In the genomic region with DNA sequence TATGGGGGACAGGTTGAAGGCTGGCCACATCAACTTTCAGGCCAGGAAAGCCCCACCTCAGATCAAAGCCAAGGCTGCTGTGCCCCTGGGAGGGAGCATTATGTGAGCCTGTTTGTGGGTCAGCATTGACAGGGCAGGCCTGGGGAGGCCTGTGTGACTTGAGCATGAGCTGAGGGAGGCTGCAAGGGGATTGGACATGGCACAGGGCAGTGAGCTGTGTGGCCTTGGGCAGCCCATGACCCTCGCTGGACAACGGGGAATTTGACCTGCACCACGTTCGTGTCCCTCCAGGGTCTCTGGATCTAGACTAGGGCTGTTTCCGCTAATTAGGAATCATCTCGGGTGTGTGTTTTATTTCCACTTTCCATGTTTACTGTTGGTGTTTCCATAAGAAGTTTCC, we compare ENCODE assay signal across 30 cellular contexts. TPM values are rescaled to one million over a fixed set of nuclear protein-coding genes. Genes with fewer than 3 reads are reported as not detected.
DNase-seq lines count a peak whose midpoint lies in the region; ATAC-seq, FAIRE-seq and TF ChIP-seq lines count a peak whose summit lies in the region.
"Had no signal": no experiment of that assay in that cellular context is flagged by ENCODE, and none has a peak within 500 bp of the region (broad histone marks: within the 10 kb centered on the region; RNA-seq: fewer than 3 reads in every experiment).

No MANE protein-coding gene starts in this region.

- no peak overlapping the region for H3K9ac ChIP-seq in HepG2 (ENCODE audit: insufficient read depth, low read depth, low read length)
- no peak overlapping the region for H3K9ac ChIP-seq in PC-3 (ENCODE audit: low read length)
- H3K9ac ChIP-seq: KMS-11 had no signal

- no peak for FAIRE-seq in HepG2 (lab: Jason Lieb, UNC)

- H4K20me1 ChIP-seq in HepG2 (ENCODE audit: insufficient read depth, low read length): no peaks in the 10 kb centered on the region
- no peaks in the 10 kb centered on the region for H4K20me1 ChIP-seq in PC-3 (ENCODE audit: low read length)

- peaks cover 0 to 8% (median 4%) of the 10 kb centered on the region in 9 donors for H3K4me1 ChIP-seq in heart right ventricle
- peaks cover 25% of the 10 kb centered on the region for H3K4me1 ChIP-seq in HepG2 (ENCODE audit: insufficient read depth, low read length)
- peaks cover 0 to 21% (median 12%) of the 10 kb centered on the region in 6 donors for H3K4me1 ChIP-seq in spleen
- H3K4me1 ChIP-seq in PC-3 (ENCODE audit: insufficient read depth, low read length): no peaks in the 10 kb centered on the region
- H3K4me1 ChIP-seq: Caco-2, HAP-1 had no signal

- H3K27ac Mint-ChIP-seq in activated T-helper 17 cell treated with anti-CD3 and anti-CD28 coated beads, Interleukin-2, amount 50 U/mL, for 72 hours: peak overlapping the region; percentile 25
- H3K27ac Mint-ChIP-seq: CD8-positive, alpha-beta T cell; HFFc6 had no signal

- no peak for TF ChIP-seq RAD21 in HepG2 (CRISPR knock-in tag; IDR thresholded peaks at IDR 0.05)

- H3K36me3 ChIP-seq in heart right ventricle (no peaks in the 10 kb centered on the region), HepG2 (replicated peaks in 1 of 2; ENCODE audit: control insufficient read depth in 1 of 2, insufficient read depth in 2 of 2, low read length in 2 of 2) (no peaks in the 10 kb centered on the region), spleen (no peaks in the 10 kb centered on the region), PC-3 (ENCODE audit: low read depth, low read length) (no peaks in the 10 kb centered on the region)
- H3K36me3 ChIP-seq: HAP-1 had no signal

- CTCF ChIA-PET in HepG2 (lab: Yijun Ruan, JAX; ENCODE audit: low intra/inter-chr PET ratio, low total read pairs): no interaction called here
- CTCF ChIA-PET in PC-3 (lab: Charles Lee): no interaction called here

- WGBS in heart right ventricle, 2 donors: 94 to 95% methylated on average over 6 of the region's 6 CpGs
- 40% methylated on average over 1 of the region's 6 CpGs for WGBS in HepG2 (ENCODE audit: low lambda C conversion rate)
- 85 to 98% (median 91%) methylated on average over 6 of the region's 6 CpGs for WGBS in spleen, 5 donors

- no peak overlapping the region for H3K4me3 Mint-ChIP-seq in activated T-helper 17 cell treated with anti-CD3 and anti-CD28 coated beads, Interleukin-2, amount 50 U/mL, for 72 hours
- H3K4me3 Mint-ChIP-seq: CD8-positive, alpha-beta T cell; HFFc6 had no signal

- H3K9me3 Mint-ChIP-seq in activated T-helper 17 cell treated with anti-CD3 and anti-CD28 coated beads, Interleukin-2, amount 50 U/mL, for 72 hours: no peaks in the 10 kb centered on the region
- H3K9me3 Mint-ChIP-seq: CD8-positive, alpha-beta T cell; HFFc6 had no signal

- H3K27me3 Mint-ChIP-seq in activated T-helper 17 cell treated with anti-CD3 and anti-CD28 coated beads, Interleukin-2, amount 50 U/mL, for 72 hours: no peaks in the 10 kb centered on the region

- no peaks in the 10 kb centered on the region for H3K36me3 Mint-ChIP-seq in activated T-helper 17 cell treated with anti-CD3 and anti-CD28 coated beads, Interleukin-2, amount 50 U/mL, for 72 hours (ENCODE audit: low read depth)
- H3K36me3 Mint-ChIP-seq: CD8-positive, alpha-beta T cell had no signal

- H2AFZ ChIP-seq in HepG2 (ENCODE audit: low read length) (no peak overlapping the region), PC-3 (ENCODE audit: low read length) (no peak overlapping the region)
- H2AFZ ChIP-seq: PC-9 had no signal

- TF ChIP-seq EP300 in HepG2 (IDR thresholded peaks at IDR 0.05; ENCODE audit: low read depth in 2 of 2, low read length in 2 of 2) (no peak), HepG2 (CRISPR knock-in tag; IDR thresholded peaks at IDR 0.05; ENCODE audit: borderline replicate concordance) (no peak)

- TF ChIP-seq POLR2A in HepG2 (IDR thresholded peaks at IDR 0.05; ENCODE audit: insufficient read depth in 1 of 2, low read depth in 2 of 2, low read length in 2 of 2) (no peak), spleen (IDR thresholded peaks at IDR 0.05) (no peak)

- H3K79me2 ChIP-seq in HepG2 (ENCODE audit: insufficient read depth, low read length) (no peaks in the 10 kb centered on the region), PC-3 (ENCODE audit: low read length) (no peaks in the 10 kb centered on the region)

- H3K9me3 ChIP-seq in heart right ventricle (no peaks in the 10 kb centered on the region), HepG2 (ENCODE audit: low read length) (no peaks in the 10 kb centered on the region), spleen (no peaks in the 10 kb centered on the region), PC-3 (ENCODE audit: low read length) (no peaks in the 10 kb centered on the region)
- H3K9me3 ChIP-seq: Caco-2, HAP-1, SJSA1 had no signal

- no peaks in the 10 kb centered on the region for H3K27me3 ChIP-seq in heart right ventricle
- peaks cover 4 to 12% of the 10 kb centered on the region in 2 experiments; a peak in 4 of 5 replicates for H3K27me3 ChIP-seq in HepG2 (ENCODE audit: control insufficient read depth in 1 of 2, insufficient read depth in 2 of 2, low read length in 2 of 2)
- H3K27me3 ChIP-seq in spleen (replicated peaks in 1 of 7): no peaks in the 10 kb centered on the region
- no peaks in the 10 kb centered on the region for H3K27me3 ChIP-seq in PC-3 (ENCODE audit: low read length)
- H3K27me3 ChIP-seq: SJSA1 had no signal

- ATAC-seq in Right ventricle myocardium superior (ENCODE audit: poor library complexity): no peak
- ATAC-seq in heart right ventricle: no peak
- ATAC-seq in activated T-helper 17 cell treated with anti-CD3 and anti-CD28 coated beads, Interleukin-2, amount 50 U/mL, for 72 hours (replicated peaks): no peak
- ATAC-seq in HepG2: 0 out of 3 replicates have a peak, but pooled peaks have one; percentile 8
- no peak for ATAC-seq in GM19351 (IDR thresholded peaks at IDR 0.05; ENCODE audit: unreplicated experiment)
- ATAC-seq in PC-3: no peak
- ATAC-seq: CD8-positive, alpha-beta T cell; Right ventricle myocardium inferior had no signal

- in situ Hi-C loops in HepG2 (cut with HindIII; ENCODE audit: extremely low pct_ligation_motif_present, low pct_unique_long_range_greater_than_20kb): no loop called here

- POLR2A ChIA-PET in HepG2 (lab: Yijun Ruan, JAX) (interaction anchor here (1.4 kb wide), 1 partner anchor 17 kb away, joined by 7 read pairs; a partner anchor contains a TSS), PC-3 (lab: Charles Lee; ENCODE audit: unreplicated experiment) (interaction anchor here (0.6 kb wide), 1 partner anchor 55 kb away, joined by 9 read pairs; no protein-coding TSS in a partner anchor)

- H3K9me2 ChIP-seq in PC-3 (replicated peaks; ENCODE audit: low read length): no peaks in the 10 kb centered on the region

- H3K4me3 ChIP-seq in heart right ventricle (no peak overlapping the region), HepG2 (replicated peaks in 1 of 3; ENCODE audit: insufficient read depth in 1 of 3, low read depth in 2 of 3, low read length in 3 of 3) (no peak overlapping the region), spleen (no peak overlapping the region), PC-3 (ENCODE audit: low read length) (no peak overlapping the region)
- H3K4me3 ChIP-seq: HAP-1, PC-9, SJSA1 had no signal

- peaks cover 11% of the 10 kb centered on the region for H3K4me1 Mint-ChIP-seq in activated T-helper 17 cell treated with anti-CD3 and anti-CD28 coated beads, Interleukin-2, amount 50 U/mL, for 72 hours

- no peak overlapping the region for H3K4me2 ChIP-seq in HepG2 (ENCODE audit: low read depth, low read length)
- no peak overlapping the region for H3K4me2 ChIP-seq in PC-3 (ENCODE audit: low read length)
- H3K4me2 ChIP-seq: KMS-11, PC-9 had no signal

- no TSS peak for BruUV-seq in HepG2 (replicated peaks; lab: Mats Ljungman, UMichigan)
- BruUV-seq in PC-3 (replicated peaks; lab: Mats Ljungman, UMichigan): no TSS peak

- DNase-seq in Right ventricle myocardium superior (peak; percentile 31), heart right ventricle (no peak), HepG2 (ENCODE audit: low spot score) (no peak), spleen (peak; percentile 34), PC-3 (no peak), activated gamma-delta T cell (lab: John Stamatoyannopoulos, UW) (no peak)
- DNase-seq: C1 segment of cervical spinal cord; Caco-2; CD8-positive, alpha-beta T cell; DMS 273 treated with DMSO at 0.1 percent for 48 hours; DMS79; EL; GDM1; HFFc6; IMR-90; MM.1S; NCI-H2029; NCI-H446 treated with DMSO at 0.1 percent for 48 hours; NCI-H526; NCI-H82; NK-92 treated with Interleukin-12 subunit alpha and Interleukin-12 subunit beta, amount 100 ng/mL, for 24 hours; PC-9 had no signal

- H3K27ac ChIP-seq in heart right ventricle (no peak overlapping the region), HepG2 (ENCODE audit: extremely low read length, insufficient read depth, low read length) (no peak overlapping the region), spleen (no peak overlapping the region), PC-3 (ENCODE audit: low read length) (no peak overlapping the region)
- H3K27ac ChIP-seq: KMS-11, PC-9, SJSA1 had no signal

- no peaks in the 10 kb centered on the region for H3F3A ChIP-seq in PC-3 (ENCODE audit: low read length, unreplicated experiment)

- TF ChIP-seq CTCF in heart right ventricle (IDR thresholded peaks at IDR 0.05) (no peak), HepG2 (CRISPR knock-in tag; IDR thresholded peaks at IDR 0.05) (no peak), spleen (IDR thresholded peaks at IDR 0.05 in 8 of 11, conservative IDR thresholded peaks at IDR 0.05 in 3 of 11) (no peak), PC-3 (conservative IDR thresholded peaks at IDR 0.05; ENCODE audit: low read depth, low read length) (no peak)

- intact Hi-C loops in Right ventricle myocardium superior (cut with DNase I): no loop called here
- intact Hi-C loops in heart right ventricle (cut with DNase I): loop anchor here in 2 of 10 donors (5.0 to 10.0 kb wide), 2 partner anchors 129 to 132 kb away; a partner anchor contains a TSS
- intact Hi-C loops in HepG2 (cut with micrococcal nuclease; ENCODE audit: unreplicated experiment): no loop called here
- intact Hi-C loops in spleen (cut with DNase I; ENCODE audit: low total_unique reads): loop anchor here (10.0 kb wide), 1 partner anchor 62 kb away; no protein-coding TSS in a partner anchor
- intact Hi-C loops in PC-3 (cut with micrococcal nuclease): no loop called here

RNA-seq across cellular contexts. Expression of a gene that starts 17.5 kb away (rescaled TPM):
- total RNA-seq in Right ventricle myocardium superior (0.13 TPM), heart right ventricle (under 1 TPM in 7 of 10 donors, not detected in 3; 0.15 to 0.57 (median 0.25) TPM), HepG2 (2016; rRNA removed; fragmentation: Illumina TruSeq; extraction: Trizol) (0.29 TPM in 1 of 2 replicates, not detected in the other), spleen (under 1 TPM in 4 of 7 donors, not detected in 3; 0.34 to 0.95 (median 0.48) TPM), PC-3 (2014; rRNA removed) (not detected in 2 replicates)
- polyA plus RNA-seq in heart right ventricle (under 1 TPM; 0.15 to 0.77 TPM), HepG2 (2011; rRNA removed) (0.79 and 1.8 TPM in 2 replicates), spleen (under 1 TPM; 0.06 to 0.09 (median 0.09) TPM)
- not detected for total RNA-seq in activated T-helper 17 cell treated with anti-CD3 and anti-CD28 coated beads, Interleukin-2, amount 50 U/mL, for 72 hours
- total RNA-seq in HepG2 (2016; cell fraction: cytosol; rRNA removed; fragmentation: Illumina TruSeq; extraction: Trizol; ENCODE audit: low read depth): 0.20 TPM in 1 of 2 replicates, not detected in the other
- total RNA-seq in HepG2 (2016; cell fraction: insoluble cytoplasmic fraction; rRNA removed; fragmentation: Illumina TruSeq; extraction: Trizol): 0.18 and 0.50 TPM in 2 replicates
- 0.09 TPM in 1 of 2 replicates, not detected in the other for total RNA-seq in HepG2 (2016; cell fraction: membrane; rRNA removed; fragmentation: Illumina TruSeq; extraction: Trizol)
- 0.22 and 0.38 TPM in 2 replicates for total RNA-seq in HepG2 (2016; cell fraction: nucleus; rRNA removed; fragmentation: Illumina TruSeq; extraction: Trizol)
- polyA plus RNA-seq in HepG2 (2011; cell fraction: cytosol; rRNA removed): 1.6 and 1.9 TPM in 2 replicates
- 0.68 and 0.78 TPM in 2 replicates for polyA plus RNA-seq in HepG2 (2011; cell fraction: nucleus; rRNA removed)
- polyA plus RNA-seq in HepG2 (2012): 0.32 and 0.55 TPM in 2 replicates
- polyA plus RNA-seq in HepG2 (2016; cell fraction: cytosol; fragmentation: Illumina TruSeq; extraction: Trizol; ENCODE audit: low read depth): not detected in 2 replicates
- 0.14 TPM in 1 of 2 replicates, not detected in the other for polyA plus RNA-seq in HepG2 (2016; cell fraction: insoluble cytoplasmic fraction; fragmentation: Illumina TruSeq; extraction: Trizol; ENCODE audit: low read depth)
- polyA plus RNA-seq in HepG2 (2016; cell fraction: membrane; fragmentation: Illumina TruSeq; extraction: Trizol; ENCODE audit: low read depth): 0.11 TPM in 1 of 2 replicates, not detected in the other
- polyA plus RNA-seq in HepG2 (2016; cell fraction: nucleus; fragmentation: Illumina TruSeq; extraction: Trizol; ENCODE audit: insufficient read depth, low read depth): 0.28 and 0.51 TPM in 2 replicates
- polyA minus RNA-seq in HepG2 (2011; rRNA and poly(A)+ RNA removed; ENCODE audit: low replicate concordance): 0.12 TPM in 1 of 2 replicates, not detected in the other
- 0.49 and 0.53 TPM in 2 replicates for polyA minus RNA-seq in HepG2 (2011; cell fraction: cytosol; rRNA and poly(A)+ RNA removed)
- polyA minus RNA-seq in HepG2 (2011; cell fraction: nucleus; rRNA and poly(A)+ RNA removed): 0.52 and 0.99 TPM in 2 replicates
- total RNA-seq: A172; Caco-2; CD8-positive, alpha-beta T cell; HFFc6; IMR-90; PC-9; Right ventricle myocardium inferior; RPMI7951; SJSA1 had no signal
- polyA plus RNA-seq: IMR-90 had no signal

RNA-seq across cellular contexts. Expression of a gene that starts 17.6 kb away (rescaled TPM):
- total RNA-seq in Right ventricle myocardium superior: 60.3 TPM
- total RNA-seq in heart right ventricle: 10 to 100 TPM; 53.6 to 77.4 (median 62.7) TPM
- 10 to 100 TPM; 42.5 to 96.0 TPM for polyA plus RNA-seq in heart right ventricle
- total RNA-seq in activated T-helper 17 cell treated with anti-CD3 and anti-CD28 coated beads, Interleukin-2, amount 50 U/mL, for 72 hours: 100 to 1,000 TPM in 1 of 2 donors, 10 to 100 TPM in 1; 63.2 to 105 TPM
- total RNA-seq in HepG2 (2016; rRNA removed; fragmentation: Illumina TruSeq; extraction: Trizol): 47.8 and 49.5 TPM in 2 replicates
- 8.2 and 9.6 TPM in 2 replicates for total RNA-seq in HepG2 (2016; cell fraction: cytosol; rRNA removed; fragmentation: Illumina TruSeq; extraction: Trizol; ENCODE audit: low read depth)
- total RNA-seq in HepG2 (2016; cell fraction: insoluble cytoplasmic fraction; rRNA removed; fragmentation: Illumina TruSeq; extraction: Trizol): 45.9 and 51.2 TPM in 2 replicates
- 16.1 and 17.9 TPM in 2 replicates for total RNA-seq in HepG2 (2016; cell fraction: membrane; rRNA removed; fragmentation: Illumina TruSeq; extraction: Trizol)
- 31.1 and 42.8 TPM in 2 replicates for total RNA-seq in HepG2 (2016; cell fraction: nucleus; rRNA removed; fragmentation: Illumina TruSeq; extraction: Trizol)
- polyA plus RNA-seq in HepG2 (2011; rRNA removed): 47.2 and 54.2 TPM in 2 replicates
- polyA plus RNA-seq in HepG2 (2011; cell fraction: cytosol; rRNA removed): 25.8 and 40.7 TPM in 2 replicates
- 98.0 and 106 TPM in 2 replicates for polyA plus RNA-seq in HepG2 (2011; cell fraction: nucleus; rRNA removed)
- polyA plus RNA-seq in HepG2 (2012): 29.7 and 35.8 TPM in 2 replicates
- 3.9 and 4.7 TPM in 2 replicates for polyA plus RNA-seq in HepG2 (2016; cell fraction: cytosol; fragmentation: Illumina TruSeq; extraction: Trizol; ENCODE audit: low read depth)
- 51.7 and 55.3 TPM in 2 replicates for polyA plus RNA-seq in HepG2 (2016; cell fraction: insoluble cytoplasmic fraction; fragmentation: Illumina TruSeq; extraction: Trizol; ENCODE audit: low read depth)
- polyA plus RNA-seq in HepG2 (2016; cell fraction: membrane; fragmentation: Illumina TruSeq; extraction: Trizol; ENCODE audit: low read depth): 8.9 and 9.2 TPM in 2 replicates
- 87.0 and 102 TPM in 2 replicates for polyA plus RNA-seq in HepG2 (2016; cell fraction: nucleus; fragmentation: Illumina TruSeq; extraction: Trizol; ENCODE audit: insufficient read depth, low read depth)
- polyA minus RNA-seq in HepG2 (2011; rRNA and poly(A)+ RNA removed; ENCODE audit: low replicate concordance): 56.1 and 62.6 TPM in 2 replicates
- 13.5 and 15.9 TPM in 2 replicates for polyA minus RNA-seq in HepG2 (2011; cell fraction: cytosol; rRNA and poly(A)+ RNA removed)
- polyA minus RNA-seq in HepG2 (2011; cell fraction: nucleus; rRNA and poly(A)+ RNA removed): 14.4 and 15.9 TPM in 2 replicates
- total RNA-seq in spleen: 10 to 100 TPM; 50.0 to 72.8 (median 67.6) TPM
- 10 to 100 TPM; 68.1 to 80.4 (median 79.9) TPM for polyA plus RNA-seq in spleen
- 57.7 and 69.0 TPM in 2 replicates for total RNA-seq in PC-3 (2014; rRNA removed)

RNA-seq across cellular contexts. Expression of a gene that starts 24.3 kb away (rescaled TPM):
- 37.0 TPM for total RNA-seq in Right ventricle myocardium superior
- 10 to 100 TPM; 20.9 to 33.5 (median 24.7) TPM for total RNA-seq in heart right ventricle
- 10 to 100 TPM; 10.4 to 69.1 TPM for polyA plus RNA-seq in heart right ventricle
- total RNA-seq in activated T-helper 17 cell treated with anti-CD3 and anti-CD28 coated beads, Interleukin-2, amount 50 U/mL, for 72 hours: 100 to 1,000 TPM in 1 of 2 donors, 10 to 100 TPM in 1; 74.9 to 242 TPM
- total RNA-seq in HepG2 (2016; rRNA removed; fragmentation: Illumina TruSeq; extraction: Trizol): 6.8 and 23.9 TPM in 2 replicates
- total RNA-seq in HepG2 (2016; cell fraction: cytosol; rRNA removed; fragmentation: Illumina TruSeq; extraction: Trizol; ENCODE audit: low read depth): 8.4 and 11.8 TPM in 2 replicates
- 6.3 and 23.7 TPM in 2 replicates for total RNA-seq in HepG2 (2016; cell fraction: insoluble cytoplasmic fraction; rRNA removed; fragmentation: Illumina TruSeq; extraction: Trizol)
- 9.0 and 9.3 TPM in 2 replicates for total RNA-seq in HepG2 (2016; cell fraction: membrane; rRNA removed; fragmentation: Illumina TruSeq; extraction: Trizol)
- total RNA-seq in HepG2 (2016; cell fraction: nucleus; rRNA removed; fragmentation: Illumina TruSeq; extraction: Trizol): 45.2 and 52.0 TPM in 2 replicates
- polyA plus RNA-seq in HepG2 (2011; rRNA removed): 53.3 and 68.4 TPM in 2 replicates
- 12.0 and 12.6 TPM in 2 replicates for polyA plus RNA-seq in HepG2 (2011; cell fraction: cytosol; rRNA removed)
- polyA plus RNA-seq in HepG2 (2011; cell fraction: nucleus; rRNA removed): 382 and 397 TPM in 2 replicates
- polyA plus RNA-seq in HepG2 (2012): 27.8 and 32.4 TPM in 2 replicates
- polyA plus RNA-seq in HepG2 (2016; cell fraction: cytosol; fragmentation: Illumina TruSeq; extraction: Trizol; ENCODE audit: low read depth): 1.2 and 1.4 TPM in 2 replicates
- polyA plus RNA-seq in HepG2 (2016; cell fraction: insoluble cytoplasmic fraction; fragmentation: Illumina TruSeq; extraction: Trizol; ENCODE audit: low read depth): 5.6 and 6.1 TPM in 2 replicates
- polyA plus RNA-seq in HepG2 (2016; cell fraction: membrane; fragmentation: Illumina TruSeq; extraction: Trizol; ENCODE audit: low read depth): 2.8 and 3.1 TPM in 2 replicates
- 77.1 and 87.3 TPM in 2 replicates for polyA plus RNA-seq in HepG2 (2016; cell fraction: nucleus; fragmentation: Illumina TruSeq; extraction: Trizol; ENCODE audit: insufficient read depth, low read depth)
- polyA minus RNA-seq in HepG2 (2011; rRNA and poly(A)+ RNA removed; ENCODE audit: low replicate concordance): 69.8 and 79.8 TPM in 2 replicates
- polyA minus RNA-seq in HepG2 (2011; cell fraction: cytosol; rRNA and poly(A)+ RNA removed): 11.9 and 15.7 TPM in 2 replicates
- 124 and 138 TPM in 2 replicates for polyA minus RNA-seq in HepG2 (2011; cell fraction: nucleus; rRNA and poly(A)+ RNA removed)
- total RNA-seq in spleen: 100 to 1,000 TPM in 5 of 7 donors, 10 to 100 TPM in 2; 93.9 to 143 (median 122) TPM
- polyA plus RNA-seq in spleen: 10 to 100 TPM; 15.0 to 47.4 (median 23.6) TPM
- total RNA-seq in PC-3 (2014; rRNA removed): 47.5 and 59.3 TPM in 2 replicates

RNA-seq across cellular contexts. Expression of a gene that starts 34.6 kb away (rescaled TPM):
- 0.24 TPM for total RNA-seq in Right ventricle myocardium superior
- total RNA-seq in heart right ventricle: 1 to 10 TPM in 2 of 10 donors, under 1 TPM in 8; 0.23 to 1.4 (median 0.65) TPM
- polyA plus RNA-seq in heart right ventricle: under 1 TPM; 0.29 to 0.35 TPM
- total RNA-seq in activated T-helper 17 cell treated with anti-CD3 and anti-CD28 coated beads, Interleukin-2, amount 50 U/mL, for 72 hours: not detected
- 0.13 and 0.15 TPM in 2 replicates for total RNA-seq in HepG2 (2016; rRNA removed; fragmentation: Illumina TruSeq; extraction: Trizol)
- total RNA-seq in HepG2 (2016; cell fraction: cytosol; rRNA removed; fragmentation: Illumina TruSeq; extraction: Trizol; ENCODE audit: low read depth): not detected in 2 replicates
- 0.11 TPM in 1 of 2 replicates, not detected in the other for total RNA-seq in HepG2 (2016; cell fraction: insoluble cytoplasmic fraction; rRNA removed; fragmentation: Illumina TruSeq; extraction: Trizol)
- total RNA-seq in HepG2 (2016; cell fraction: membrane; rRNA removed; fragmentation: Illumina TruSeq; extraction: Trizol): not detected in 2 replicates
- 0.28 TPM in 1 of 2 replicates, not detected in the other for total RNA-seq in HepG2 (2016; cell fraction: nucleus; rRNA removed; fragmentation: Illumina TruSeq; extraction: Trizol)
- 0.33 and 0.42 TPM in 2 replicates for polyA plus RNA-seq in HepG2 (2011; rRNA removed)
- 0.42 and 0.65 TPM in 2 replicates for polyA plus RNA-seq in HepG2 (2011; cell fraction: cytosol; rRNA removed)
- 0.16 and 0.28 TPM in 2 replicates for polyA plus RNA-seq in HepG2 (2011; cell fraction: nucleus; rRNA removed)
- polyA plus RNA-seq in HepG2 (2012): 0.29 and 0.47 TPM in 2 replicates
- polyA plus RNA-seq in HepG2 (2016; cell fraction: cytosol; fragmentation: Illumina TruSeq; extraction: Trizol; ENCODE audit: low read depth): not detected in 2 replicates
- polyA plus RNA-seq in HepG2 (2016; cell fraction: insoluble cytoplasmic fraction; fragmentation: Illumina TruSeq; extraction: Trizol; ENCODE audit: low read depth): not detected in 2 replicates
- 0.08 TPM in 1 of 2 replicates, not detected in the other for polyA plus RNA-seq in HepG2 (2016; cell fraction: membrane; fragmentation: Illumina TruSeq; extraction: Trizol; ENCODE audit: low read depth)
- not detected in 2 replicates for polyA plus RNA-seq in HepG2 (2016; cell fraction: nucleus; fragmentation: Illumina TruSeq; extraction: Trizol; ENCODE audit: insufficient read depth, low read depth)
- 0.28 TPM in 1 of 2 replicates, not detected in the other for polyA minus RNA-seq in HepG2 (2011; rRNA and poly(A)+ RNA removed; ENCODE audit: low replicate concordance)
- not detected in 2 replicates for polyA minus RNA-seq in HepG2 (2011; cell fraction: cytosol; rRNA and poly(A)+ RNA removed)
- polyA minus RNA-seq in HepG2 (2011; cell fraction: nucleus; rRNA and poly(A)+ RNA removed): not detected in 2 replicates
- under 1 TPM in 3 of 7 donors, not detected in 4; 0.34 to 0.54 (median 0.37) TPM for total RNA-seq in spleen
- under 1 TPM; 0.06 to 0.65 (median 0.11) TPM for polyA plus RNA-seq in spleen
- total RNA-seq in PC-3 (2014; rRNA removed): not detected in 2 replicates
- total RNA-seq: A172; Caco-2; CD8-positive, alpha-beta T cell; HFFc6; IMR-90; PC-9; RPMI7951; SJSA1 had no signal
- polyA plus RNA-seq: IMR-90 had no signal

Comparison
In these comparisons a context has a peak if more than half of its experiments do, and no peak if none do; other contexts are left out.
1. DNase-seq: peak in Right ventricle myocardium superior (single experiment) and spleen (single experiment); none in heart right ventricle (0 of 2), HepG2 (single experiment), PC-3 (single experiment) and activated gamma-delta T cell (single experiment).